Comparison of ENCODE assay signal across 17 cellular contexts in genomic region chr2:225766431-225766830, GRCh38.
A peak's percentile ranks its signal among the peaks of the same experiment; 100 is the strongest.
DNase-seq lines count a peak whose midpoint lies in the region; ATAC-seq and TF ChIP-seq lines count a peak whose summit lies in the region.
"Had no signal": no experiment of that assay in that cellular context is flagged by ENCODE, and none has a peak within 500 bp of the region (broad histone marks: within the 10 kb centered on the region; RNA-seq: fewer than 3 reads in every experiment).

No MANE protein-coding gene starts in this region.

- TF ChIP-seq CTCF in coronary artery (IDR thresholded peaks at IDR 0.05): no peak

- H3K9ac ChIP-seq in SK-N-MC (ENCODE audit: insufficient read length): peak overlapping the region; percentile 29

- H3K4me3 ChIP-seq in SK-N-MC (0 out of 2 replicates have a peak overlapping the region, but pooled peaks have one; percentile 22), coronary artery (peak overlapping the region; percentile 26)
- H3K4me3 ChIP-seq: lung had no signal

- no peak for DNase-seq in SK-N-MC (ENCODE audit: low read depth, low spot score)
- DNase-seq in coronary artery (ENCODE audit: low spot score): no peak
- DNase-seq in kidney tubule cell (ENCODE audit: low spot score): peak; percentile 32
- DNase-seq in left colon: no peak
- no peak for DNase-seq in posterior cingulate gyrus
- DNase-seq: activated CD4-positive, alpha-beta T cell treated with anti-CD3 and anti-CD28 coated beads for 48 hours; activated T-cell treated with anti-CD3 and anti-CD28 coated beads, Interleukin-2, amount 50 U/mL, for 72 hours; effector memory CD8-positive, alpha-beta T cell; NCI-H2081; NCI-H446 treated with DMSO at 0.1 percent for 48 hours; occipital lobe; right cardiac atrium; stimulated activated CD8-positive, alpha-beta memory T cell treated with anti-CD3 and anti-CD28 coated beads, Interleukin-4, amount 100 ng/mL, for 48 hours; T-helper 17 cell had no signal

- intact Hi-C loops in left colon (cut with DNase I, micrococcal nuclease) (no loop called here), posterior cingulate gyrus (cut with DNase I) (no loop called here)

- H3K27ac ChIP-seq in SK-N-MC (no peak overlapping the region), coronary artery (peak overlapping the region; percentile 7 to 75), temporal lobe (ENCODE audit: low read depth, low read length) (peak overlapping the region; percentile 38)

- no peaks in the 10 kb centered on the region for H3K36me3 ChIP-seq in SK-N-MC (ENCODE audit: insufficient read depth, low read length)

- ATAC-seq in HG02759 (IDR thresholded peaks at IDR 0.05; ENCODE audit: unreplicated experiment) (no peak), left colon (no peak)
- ATAC-seq: activated T-cell treated with anti-CD3 and anti-CD28 coated beads, Interleukin-2, amount 50 U/mL, for 72 hours; effector memory CD8-positive, alpha-beta T cell; right cardiac atrium; T-helper 17 cell had no signal

- no peaks in the 10 kb centered on the region for H3K9me3 ChIP-seq in SK-N-MC (ENCODE audit: low read depth, low read length)
